In genomic region chr18:24506175-24506574, GRCh38 we compare ENCODE assay signal across 18 cellular contexts. TPM values are rescaled to one million over a fixed set of nuclear protein-coding genes. Genes with fewer than 3 reads are reported as not detected.
A peak's percentile ranks its signal among the peaks of the same experiment; 100 is the strongest.
DNase-seq lines count a peak whose midpoint lies in the region; ATAC-seq and TF ChIP-seq lines count a peak whose summit lies in the region.
"Had no signal": no experiment of that assay in that cellular context is flagged by ENCODE, and none has a peak within 500 bp of the region (broad histone marks: within the 10 kb centered on the region; RNA-seq: fewer than 3 reads in every experiment).

No MANE protein-coding gene starts in this region.

- H3K27ac ChIP-seq in angular gyrus (ENCODE audit: low read depth, low read length), result peak overlapping the region; percentile 70
- peak overlapping the region in 42 of 59 donors; percentile 1 to 83 (median 54) for H3K27ac ChIP-seq in dorsolateral prefrontal cortex
- H3K27ac ChIP-seq in neural progenitor cell, result no peak overlapping the region
- H3K27ac ChIP-seq in upper lobe of right lung, result no peak overlapping the region
- H3K27ac ChIP-seq: 22Rv1, BLaER1, C4-2B had no signal

- peaks cover 3% of the 10 kb centered on the region for H3K36me3 Mint-ChIP-seq in neural progenitor cell
- H3K36me3 Mint-ChIP-seq: CD4-positive, CD25-positive, alpha-beta regulatory T cell; CD8-positive, alpha-beta T cell had no signal

- peaks cover 5% of the 10 kb centered on the region for H3K9me3 Mint-ChIP-seq in neural progenitor cell
- H3K9me3 Mint-ChIP-seq: CD8-positive, alpha-beta T cell had no signal

- no peak for ATAC-seq in upper lobe of right lung
- ATAC-seq: CD8-positive, alpha-beta T cell had no signal

- no peaks in the 10 kb centered on the region for H4K20me1 ChIP-seq in neural progenitor cell (ENCODE audit: low read depth)
- H4K20me1 ChIP-seq: BLaER1 had no signal

- intact Hi-C loops in dorsolateral prefrontal cortex (cut with DNase I), result no loop called here
- intact Hi-C loops in upper lobe of right lung (cut with DNase I), result no loop called here

- no peak overlapping the region for H3K4me3 Mint-ChIP-seq in neural progenitor cell
- H3K4me3 Mint-ChIP-seq: B cell; CD4-positive, CD25-positive, alpha-beta regulatory T cell; CD8-positive, alpha-beta T cell had no signal

- H3K9ac ChIP-seq in neural progenitor cell, result no peak overlapping the region
- H3K9ac ChIP-seq: BLaER1 had no signal

- no peak overlapping the region for H3K4me2 ChIP-seq in neural progenitor cell
- H3K4me2 ChIP-seq: BLaER1 had no signal

- H3K79me2 ChIP-seq in neural progenitor cell (ENCODE audit: low read depth), result no peaks in the 10 kb centered on the region

- no peak for DNase-seq in dorsolateral prefrontal cortex
- no peak for DNase-seq in neural progenitor cell (ENCODE audit: low spot score)
- no peak for DNase-seq in upper lobe of right lung
- DNase-seq in NCI-H1092 (lab: John Stamatoyannopoulos, UW), result no peak
- DNase-seq in stimulated activated CD4-positive, alpha-beta T cell treated with anti-CD3 and anti-CD28 coated beads, Interleukin-4, amount 100 ng/mL, for 24 hours, result no peak
- DNase-seq: Caco-2; CD4-positive, CD25-positive, alpha-beta regulatory T cell; CD8-positive, alpha-beta T cell; DMS153; DND-41; GOT3; H7; HCEC 1CT had no signal

- no peaks in the 10 kb centered on the region for H3K27me3 ChIP-seq in dorsolateral prefrontal cortex
- H3K27me3 ChIP-seq in neural progenitor cell, result no peaks in the 10 kb centered on the region
- H3K27me3 ChIP-seq in upper lobe of right lung, result no peaks in the 10 kb centered on the region
- H3K27me3 ChIP-seq: BLaER1 had no signal

- H3K4me1 Mint-ChIP-seq in neural progenitor cell, result peaks cover 43% of the 10 kb centered on the region
- H3K4me1 Mint-ChIP-seq: B cell; CD4-positive, CD25-positive, alpha-beta regulatory T cell had no signal

- H3K4me3 ChIP-seq in dorsolateral prefrontal cortex (no peak overlapping the region), neural progenitor cell (no peak overlapping the region), upper lobe of right lung (no peak overlapping the region)
- H3K4me3 ChIP-seq: BLaER1 had no signal

- H3K36me3 ChIP-seq in neural progenitor cell (no peaks in the 10 kb centered on the region), upper lobe of right lung (no peaks in the 10 kb centered on the region)
- H3K36me3 ChIP-seq: BLaER1 had no signal

- TF ChIP-seq CTCF in dorsolateral prefrontal cortex (IDR thresholded peaks at IDR 0.05 in 54 of 56, conservative IDR thresholded peaks at IDR 0.05 in 2 of 56; ENCODE audit: low read depth in 1 of 56, partially characterized antibody in 56 of 56) (no peak), neural progenitor cell (IDR thresholded peaks at IDR 0.05) (no peak), upper lobe of right lung (IDR thresholded peaks at IDR 0.05) (no peak)

- H3F3A ChIP-seq in neural progenitor cell (ENCODE audit: low read depth), result no peaks in the 10 kb centered on the region

- peaks cover 6% of the 10 kb centered on the region for H3K27me3 Mint-ChIP-seq in neural progenitor cell (ENCODE audit: insufficient read depth, low read depth)

- H3K27ac Mint-ChIP-seq in neural progenitor cell, result peak overlapping the region; percentile 26
- H3K27ac Mint-ChIP-seq: B cell; CD4-positive, CD25-positive, alpha-beta regulatory T cell; CD8-positive, alpha-beta T cell had no signal

- H3K9me3 ChIP-seq in neural progenitor cell (ENCODE audit: low read depth) (no peaks in the 10 kb centered on the region), upper lobe of right lung (no peaks in the 10 kb centered on the region)
- H3K9me3 ChIP-seq: BLaER1, Caco-2 had no signal

- H2AFZ ChIP-seq in neural progenitor cell (replicated peaks), result no peak overlapping the region

- H3K4me1 ChIP-seq in neural progenitor cell, result peaks cover 22% of the 10 kb centered on the region
- H3K4me1 ChIP-seq in upper lobe of right lung, result no peaks in the 10 kb centered on the region
- H3K4me1 ChIP-seq: BLaER1 had no signal

RNA-seq across cellular contexts. Expression of gene HRH4, which starts 45.7 kb away (rescaled TPM):
- 1 to 10 TPM in 3 of 120 experiments, under 1 TPM in 39, not detected in 78; 0.11 to 1.3 (median 0.38) TPM for total RNA-seq in dorsolateral prefrontal cortex
- 0.13 TPM in 1 of 2 replicates, not detected in the other for total RNA-seq in neural progenitor cell (ENCODE audit: low replicate concordance)
- 1.7 TPM for total RNA-seq in upper lobe of right lung
- total RNA-seq: Caco-2; CD8-positive, alpha-beta T cell; H7 had no signal

Comparison
In these comparisons a context has a peak if more than half of its experiments do, and no peak if none do; other contexts are left out.
1. H3K27ac ChIP-seq: peak in angular gyrus (single experiment) and dorsolateral prefrontal cortex (42 of 59); none in neural progenitor cell (single experiment) and upper lobe of right lung (single experiment).